Comparison of ENCODE assay signal across 21 cellular contexts in genomic region chr13:100517706-100518105, GRCh38.
DNase-seq lines count a peak whose midpoint lies in the region; ATAC-seq, FAIRE-seq and TF ChIP-seq lines count a peak whose summit lies in the region.
"Had no signal": no experiment of that assay in that cellular context is flagged by ENCODE, and none has a peak within 500 bp of the region (broad histone marks: within the 10 kb centered on the region; RNA-seq: fewer than 3 reads in every experiment).

No MANE protein-coding gene starts in this region.

- TF ChIP-seq RAD21 in HepG2 (CRISPR knock-in tag; IDR thresholded peaks at IDR 0.05) = no peak

- no peak for TF ChIP-seq POLR2A in HepG2 (IDR thresholded peaks at IDR 0.05; ENCODE audit: insufficient read depth in 1 of 2, low read depth in 2 of 2, low read length in 2 of 2)

- no peaks in the 10 kb centered on the region for H3K36me3 Mint-ChIP-seq in activated CD4-positive, alpha-beta memory T cell treated with anti-CD3 and anti-CD28 coated beads for 36 hours
- H3K36me3 Mint-ChIP-seq: activated naive CD4-positive, alpha-beta T cell treated with anti-CD3 and anti-CD28 coated beads, Interleukin-2, amount 50 U/mL, for 24 hours; mesothelial cell of epicardium had no signal

- H3K4me1 Mint-ChIP-seq in activated CD4-positive, alpha-beta memory T cell treated with anti-CD3 and anti-CD28 coated beads for 36 hours (ENCODE audit: low read depth) = peaks cover 24% of the 10 kb centered on the region

- in situ Hi-C loops in HepG2 (cut with HindIII; ENCODE audit: extremely low pct_ligation_motif_present, low pct_unique_long_range_greater_than_20kb) = loop anchor here (10.0 kb wide), 1 partner anchor 603 kb away; no protein-coding TSS in a partner anchor

- no TSS peak for BruUV-seq in HepG2 (replicated peaks; lab: Mats Ljungman, UMichigan)

- peak overlapping the region; percentile 34; the same call in 1 of the 2 replicates for H3K9ac ChIP-seq in HepG2 (ENCODE audit: insufficient read depth, low read depth, low read length)

- ATAC-seq in GM19438 (IDR thresholded peaks at IDR 0.05; ENCODE audit: low read depth, unreplicated experiment) (peak; percentile 56), HepG2 (no peak), HG02870 (IDR thresholded peaks at IDR 0.05; ENCODE audit: unreplicated experiment) (no peak), HG02981 (IDR thresholded peaks at IDR 0.05; ENCODE audit: unreplicated experiment) (no peak), HG03095 (IDR thresholded peaks at IDR 0.05; ENCODE audit: unreplicated experiment) (no peak)
- ATAC-seq: heart left ventricle had no signal

- intact Hi-C loops in activated CD4-positive, alpha-beta memory T cell treated with anti-CD3 and anti-CD28 coated beads for 36 hours (cut with micrococcal nuclease) = loop anchor here (1.0 to 10.0 kb wide), 3 partner anchors 11 to 533 kb away; partner anchors contain the start of genes PCCA and ZIC2
- intact Hi-C loops in HepG2 (cut with micrococcal nuclease; ENCODE audit: unreplicated experiment) = loop anchor here (5.0 to 10.0 kb wide), 2 partner anchors 430 to 533 kb away; partner anchors contain the start of genes PCCA and ZIC2

- TF ChIP-seq EP300 in HepG2 (IDR thresholded peaks at IDR 0.05; ENCODE audit: low read depth in 2 of 2, low read length in 2 of 2) (no peak), HepG2 (CRISPR knock-in tag; IDR thresholded peaks at IDR 0.05; ENCODE audit: borderline replicate concordance) (no peak)

- H3K79me2 ChIP-seq in HepG2 (ENCODE audit: insufficient read depth, low read length) = no peaks in the 10 kb centered on the region

- H3K4me3 Mint-ChIP-seq in activated CD4-positive, alpha-beta memory T cell treated with anti-CD3 and anti-CD28 coated beads for 36 hours = peak overlapping the region; percentile 34
- H3K4me3 Mint-ChIP-seq: activated naive CD4-positive, alpha-beta T cell treated with anti-CD3 and anti-CD28 coated beads, Interleukin-2, amount 50 U/mL, for 24 hours; H9; mesothelial cell of epicardium had no signal

- no peaks in the 10 kb centered on the region for H3K27me3 ChIP-seq in HepG2 (ENCODE audit: control insufficient read depth in 1 of 2, insufficient read depth in 2 of 2, low read length in 2 of 2)
- H3K27me3 ChIP-seq: brain microvascular endothelial cell, heart left ventricle, sigmoid colon, suprapubic skin had no signal

- peaks cover 0 to 4% of the 10 kb centered on the region in 2 experiments; a peak in 1 of 5 replicates for H3K36me3 ChIP-seq in HepG2 (replicated peaks in 1 of 2; ENCODE audit: control insufficient read depth in 1 of 2, insufficient read depth in 2 of 2, low read length in 2 of 2)
- H3K36me3 ChIP-seq: brain microvascular endothelial cell, sigmoid colon, suprapubic skin had no signal

- DNase-seq in CD1c-positive myeloid dendritic cell (ENCODE audit: extremely low spot score) (peak; percentile 25), HepG2 (ENCODE audit: low spot score) (no peak), coronary artery (ENCODE audit: low spot score) (no peak)
- peak; percentile 37 for DNase-seq in activated CD4-positive, alpha-beta memory T cell treated with anti-CD3 and anti-CD28 coated beads for 36 hours
- DNase-seq: AML-193; brain microvascular endothelial cell; heart left ventricle; NCI-H1694; NCI-H446 treated with DMSO at 0.1 percent for 48 hours; nucleus accumbens; sigmoid colon; stimulated activated CD4-positive, alpha-beta T cell treated with anti-CD3 and anti-CD28 coated beads, Interleukin-1b, Interleukin-23, amount 100 ng/mL, for 48 hours had no signal

- H3K9me3 Mint-ChIP-seq in activated CD4-positive, alpha-beta memory T cell treated with anti-CD3 and anti-CD28 coated beads for 36 hours = no peaks in the 10 kb centered on the region
- H3K9me3 Mint-ChIP-seq: activated naive CD4-positive, alpha-beta T cell treated with anti-CD3 and anti-CD28 coated beads, Interleukin-2, amount 50 U/mL, for 24 hours; H9; mesothelial cell of epicardium had no signal

- peaks cover 31% of the 10 kb centered on the region for H3K4me1 ChIP-seq in HepG2 (ENCODE audit: insufficient read depth, low read length)

- CTCF ChIA-PET in activated CD4-positive, alpha-beta memory T cell treated with anti-CD3 and anti-CD28 coated beads for 36 hours (lab: Charles Lee) = interaction anchor here (0.5 to 2.5 kb wide), 2 partner anchors 92 to 862 kb away, joined by 4 to 11 read pairs; no protein-coding TSS in a partner anchor
- CTCF ChIA-PET in HepG2 (lab: Yijun Ruan, JAX; ENCODE audit: low intra/inter-chr PET ratio, low total read pairs) = no interaction called here

- POLR2A ChIA-PET in activated CD4-positive, alpha-beta memory T cell treated with anti-CD3 and anti-CD28 coated beads for 36 hours (lab: Charles Lee) = no interaction called here
- POLR2A ChIA-PET in HepG2 (lab: Yijun Ruan, JAX) = interaction anchor here (1.1 to 1.4 kb wide), 3 partner anchors 8 to 429 kb away, joined by 3 to 6 read pairs (median 3); partner anchors contain the start of gene PCCA

- H3K4me2 ChIP-seq in HepG2 (ENCODE audit: low read depth, low read length) = peak overlapping the region; percentile 65

- H3K27ac ChIP-seq in HepG2 (ENCODE audit: extremely low read length, insufficient read depth, low read length) = peak overlapping the region; percentile 76
- no peak overlapping the region for H3K27ac ChIP-seq in coronary artery
- H3K27ac ChIP-seq: brain microvascular endothelial cell, heart left ventricle, sigmoid colon, suprapubic skin had no signal

- H4K20me1 ChIP-seq in HepG2 (ENCODE audit: insufficient read depth, low read length) = no peaks in the 10 kb centered on the region

- H3K4me3 ChIP-seq in HepG2 (replicated peaks in 1 of 3; ENCODE audit: insufficient read depth in 1 of 3, low read depth in 2 of 3, low read length in 3 of 3) = no peak overlapping the region
- H3K4me3 ChIP-seq in coronary artery = no peak overlapping the region
- H3K4me3 ChIP-seq: heart left ventricle, sigmoid colon, suprapubic skin had no signal

- H3K9me3 ChIP-seq in HepG2 (ENCODE audit: low read length) = no peaks in the 10 kb centered on the region
- H3K9me3 ChIP-seq: heart left ventricle, sigmoid colon, suprapubic skin had no signal

- 97% methylated on average over 13 of the region's 13 CpGs for WGBS in HepG2 (ENCODE audit: low lambda C conversion rate)

- TF ChIP-seq CTCF in HepG2 (CRISPR knock-in tag; IDR thresholded peaks at IDR 0.05) (no peak), coronary artery (IDR thresholded peaks at IDR 0.05) (no peak)

- H3K27me3 Mint-ChIP-seq in activated CD4-positive, alpha-beta memory T cell treated with anti-CD3 and anti-CD28 coated beads for 36 hours = peaks cover 10% of the 10 kb centered on the region
- H3K27me3 Mint-ChIP-seq: activated naive CD4-positive, alpha-beta T cell treated with anti-CD3 and anti-CD28 coated beads, Interleukin-2, amount 50 U/mL, for 24 hours had no signal

- H3K27ac Mint-ChIP-seq in activated CD4-positive, alpha-beta memory T cell treated with anti-CD3 and anti-CD28 coated beads for 36 hours = no peak overlapping the region
- H3K27ac Mint-ChIP-seq: activated naive CD4-positive, alpha-beta T cell treated with anti-CD3 and anti-CD28 coated beads, Interleukin-2, amount 50 U/mL, for 24 hours; mesothelial cell of epicardium had no signal

- FAIRE-seq in HepG2 (lab: Jason Lieb, UNC) = no peak
- FAIRE-seq: keratinocyte had no signal

- no peak overlapping the region for H2AFZ ChIP-seq in HepG2 (ENCODE audit: low read length)

TF ChIP-seq in HepG2, 621 proteins besides CTCF, POLR2A, EP300 and RAD21 (continues in another document):
- TF ChIP-seq ZFX (CRISPR knock-in tag; IDR thresholded peaks at IDR 0.05; ENCODE audit: low read depth) = peak; percentile 6; the same call in 1 of the 2 replicates
- no peak for TF ChIP-seq ZFP36L1 (CRISPR knock-in tag; IDR thresholded peaks at IDR 0.05)
- 0 out of 2 replicates have a peak, but pooled peaks have one; percentile 27 for TF ChIP-seq ZBTB38 (CRISPR knock-in tag; IDR thresholded peaks at IDR 0.05)
- no peak for TF ChIP-seq ARID5B (CRISPR knock-in tag; IDR thresholded peaks at IDR 0.05)
- TF ChIP-seq HBP1 (CRISPR knock-in tag; IDR thresholded peaks at IDR 0.05; ENCODE audit: low read depth) = no peak

Comparison
In these comparisons a context has a peak if more than half of its experiments do, and no peak if none do; other contexts are left out.
1. DNase-seq: peak in CD1c-positive myeloid dendritic cell (single experiment) and activated CD4-positive, alpha-beta memory T cell treated with anti-CD3 and anti-CD28 coated beads for 36 hours (single experiment); none in HepG2 (single experiment) and coronary artery (single experiment).